Comparison of ENCODE assay signal across 8 cellular contexts in the genomic region with DNA sequence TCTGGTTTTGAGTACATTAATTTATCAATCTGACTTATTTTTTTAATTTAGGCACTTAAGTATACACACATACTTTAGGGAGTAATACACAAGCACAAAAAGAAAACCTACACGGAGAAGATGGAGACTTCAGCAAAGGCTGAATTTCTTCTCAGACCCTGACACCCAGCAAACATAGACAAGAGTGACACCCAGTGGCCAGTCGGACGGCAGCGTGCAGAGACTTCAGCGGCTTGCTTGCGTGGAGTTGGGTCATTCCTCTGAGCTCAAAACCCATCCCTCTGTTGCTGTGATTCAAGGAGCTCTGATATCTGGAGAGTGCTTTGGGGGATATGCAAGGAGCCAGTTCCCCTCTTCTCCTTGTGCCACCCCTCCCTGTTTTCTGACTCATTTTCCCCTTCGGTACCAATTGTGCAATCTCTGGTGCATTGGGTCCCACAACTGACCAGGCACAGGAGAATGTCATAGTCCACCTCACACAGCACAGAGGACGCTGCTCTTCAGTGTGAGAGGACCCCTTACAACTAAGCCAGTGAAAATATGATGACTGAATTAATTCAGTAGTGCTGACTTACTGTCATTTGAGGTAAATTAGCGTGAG. TPM values are rescaled to one million over a fixed set of nuclear protein-coding genes. Genes with fewer than 3 reads are reported as not detected.
DNase-seq lines count a peak whose midpoint lies in the region.

No MANE protein-coding gene starts in this region.

- no peaks in the 10 kb centered on the region for H3K79me1 ChIP-seq in trophoblast cell (ENCODE audit: low read length)

- H2BK5ac ChIP-seq in trophoblast cell (ENCODE audit: low read depth, low read length, poor library complexity) = no peak overlapping the region

- H4K91ac ChIP-seq in trophoblast cell (ENCODE audit: low read depth, low read length) = no peak overlapping the region

- no peak overlapping the region for H2BK12ac ChIP-seq in trophoblast cell (ENCODE audit: low read length)

- DNase-seq in GDM1 (lab: John Stamatoyannopoulos, UW) (peak; percentile 79), GOT3 (lab: John Stamatoyannopoulos, UW) (peak; percentile 39), M059J (ENCODE audit: low read depth) (peak; percentile 77), SK-MEL-5 (ENCODE audit: low read depth, low spot score) (peak; percentile 81), activated gamma-delta T cell treated with Interleukin-2 at 50 U/mL for 16 hours (peak; percentile 66), globus pallidus (ENCODE audit: low spot score) (peak; percentile 82), trophoblast cell (peak; percentile 70 to 83), ureter (ENCODE audit: low spot score) (peak; percentile 82)

- H3K18ac ChIP-seq in trophoblast cell (ENCODE audit: low read length) = no peak overlapping the region

- no CpG with 5 or more reads among the region's 9 CpGs for WGBS in trophoblast cell (ENCODE audit: extremely low coverage, insufficient coverage, insufficient read length)

- no peaks in the 10 kb centered on the region for H3K79me2 ChIP-seq in trophoblast cell (ENCODE audit: control insufficient read depth, insufficient read depth, low read length, poor library complexity)

- H4K8ac ChIP-seq in trophoblast cell (ENCODE audit: low read depth, low read length) = no peak overlapping the region

- no peak overlapping the region for H2BK120ac ChIP-seq in trophoblast cell (ENCODE audit: insufficient read depth, low read length, poor library complexity)

- H3K4me2 ChIP-seq in trophoblast cell (ENCODE audit: low read length) = no peak overlapping the region

- in situ Hi-C loops in SK-MEL-5 (cut with HindIII; ENCODE audit: low pct_unique_long_range_greater_than_20kb, low sequenced_read_pairs) = no loop called here

- no peak overlapping the region for H2AFZ ChIP-seq in trophoblast cell (ENCODE audit: insufficient read depth, low read length, poor library complexity)

- H3K27ac ChIP-seq in trophoblast cell (ENCODE audit: low read depth, low read length) = no peak overlapping the region

- H2AK5ac ChIP-seq in trophoblast cell (ENCODE audit: low read length) = no peak overlapping the region

- H3K4ac ChIP-seq in trophoblast cell (ENCODE audit: low read depth, low read length) = no peak overlapping the region

- H3K9ac ChIP-seq in trophoblast cell (ENCODE audit: low read length) = no peak overlapping the region

- H3K14ac ChIP-seq in trophoblast cell (ENCODE audit: low read length) = no peak overlapping the region

- no peaks in the 10 kb centered on the region for H3K9me3 ChIP-seq in trophoblast cell (ENCODE audit: insufficient read depth, low read depth, low read length)

- H3K4me1 ChIP-seq in trophoblast cell (ENCODE audit: control insufficient read depth in 1 of 2, insufficient read depth in 2 of 2, low read length in 2 of 2) = no peaks in the 10 kb centered on the region

- H4K12ac ChIP-seq in trophoblast cell (ENCODE audit: low read depth, low read length) = no peak overlapping the region

- no peaks in the 10 kb centered on the region for H3K27me3 ChIP-seq in trophoblast cell (ENCODE audit: insufficient read depth, low read length)

- no peak overlapping the region for H3K23ac ChIP-seq in trophoblast cell (ENCODE audit: low read length)

- no peak overlapping the region for H3K4me3 ChIP-seq in trophoblast cell (ENCODE audit: low read depth, low read length)

- no peaks in the 10 kb centered on the region for H3K36me3 ChIP-seq in trophoblast cell (ENCODE audit: control insufficient read depth in 1 of 2, insufficient read depth in 2 of 2, low read length in 2 of 2)

RNA-seq across cellular contexts. Expression of gene SH3TC2, which starts 27.5 kb away (rescaled TPM):
- 2.4 and 7.2 TPM in 2 replicates for total RNA-seq in M059J (2014; rRNA removed; shearing (Covaris generic))
- total RNA-seq in SK-MEL-5 (2014; rRNA removed; shearing (Covaris generic)) = 21.8 and 22.1 TPM in 2 replicates
- polyA plus RNA-seq in SK-MEL-5 (2015; cell fraction: cytosol; rRNA removed) = 12.5 and 20.5 TPM in 2 replicates
- 68.1 and 109 TPM in 2 replicates for polyA plus RNA-seq in SK-MEL-5 (2015; cell fraction: nucleus; rRNA removed)
- 4.7 and 4.8 TPM in 2 replicates for polyA plus RNA-seq in trophoblast cell (2013)
- total RNA-seq in ureter = 70.0 TPM
